ENCODE assay signal across 8 cellular contexts in genomic region chr19:36916991-36917390, GRCh38. TPM values are rescaled to one million over a fixed set of nuclear protein-coding genes. Genes with fewer than 3 reads are reported as not detected.
DNase-seq lines count a peak whose midpoint lies in the region; ATAC-seq and TF ChIP-seq lines count a peak whose summit lies in the region.

No MANE protein-coding gene starts in this region.

- 0 out of 2 replicates have a peak, but pooled peaks cover 3% of the 10 kb centered on the region for H3K4me1 ChIP-seq in HEK293 (ENCODE audit: control insufficient read depth, insufficient read depth, low read length)
- peaks cover 7 to 9% of the 10 kb centered on the region in 2 donors for H3K4me1 ChIP-seq in thoracic aorta (ENCODE audit: control insufficient read depth in 1 of 2, low read depth in 2 of 2)

- DNase-seq in AG08396 (ENCODE audit: low spot score) = peak; percentile 39
- peak; percentile 41 for DNase-seq in astrocyte of the hippocampus (ENCODE audit: low read depth, low spot score)
- peak; percentile 57 for DNase-seq in left kidney (ENCODE audit: low read depth, low spot score)
- DNase-seq in thoracic aorta (ENCODE audit: low spot score) = no peak
- DNase-seq in NCI-H446 treated with DMSO at 0.1 percent for 48 hours (lab: John Stamatoyannopoulos, UW) = no peak
- DNase-seq in ureter (ENCODE audit: low spot score) = no peak

- H3K27ac ChIP-seq in HEK293 (ENCODE audit: extremely low read depth, low read depth, low read length) = peak overlapping the region; percentile 88
- H3K27ac ChIP-seq in thoracic aorta = peak overlapping the region; percentile 94

- TF ChIP-seq CTCF in HEK293 (tag by site-specific recombination; IDR thresholded peaks at IDR 0.05) = no peak
- TF ChIP-seq CTCF in thoracic aorta (IDR thresholded peaks at IDR 0.05) = no peak

- POLR2A ChIA-PET in HEK293 (lab: Yijun Ruan, JAX) = interaction anchor here (1.0 kb wide), 1 partner anchor 66 kb away, joined by 3 read pairs; the partner anchor contains the start of gene ZNF345

- H3K4me3 ChIP-seq in HEK293 (ENCODE audit: low read depth, low read length) (peak overlapping the region; percentile 48), thoracic aorta (peak overlapping the region; percentile 93)

- no peaks in the 10 kb centered on the region for H3K27me3 ChIP-seq in thoracic aorta (replicated peaks; ENCODE audit: insufficient read depth)

- ATAC-seq in thoracic aorta (ENCODE audit: insufficient number of reproducible peaks, low FRiP score, low read depth) (no peak), HG03354 (IDR thresholded peaks at IDR 0.05; ENCODE audit: poor library complexity, severe bottlenecking, unreplicated experiment) (no peak)

- H3K36me3 ChIP-seq in HEK293 (ENCODE audit: control insufficient read depth in 2 of 2, insufficient read depth in 1 of 2, low read length in 2 of 2) (peaks cover 68 to 69% of the 10 kb centered on the region in 2 experiments), thoracic aorta (peaks cover 16% of the 10 kb centered on the region)

- peaks cover 18% of the 10 kb centered on the region for H3K9me3 ChIP-seq in HEK293 (ENCODE audit: control insufficient read depth, insufficient read depth, low read depth, low read length)
- H3K9me3 ChIP-seq in thoracic aorta = no peaks in the 10 kb centered on the region

- CTCF ChIA-PET in HEK293 (lab: Yijun Ruan, JAX) = interaction anchor here (0.7 to 1.0 kb wide), 4 partner anchors 18 to 194 kb away, joined by 3 read pairs; no protein-coding TSS in a partner anchor

TF ChIP-seq in HEK293, 187 proteins besides CTCF, POLR2A, EP300 and RAD21:
- TF ChIP-seq ZNF704 (tag by site-specific recombination; IDR thresholded peaks at IDR 0.05) = no peak
- 0 out of 2 replicates have a peak, but pooled peaks have one; percentile 1 for TF ChIP-seq ZNF433 (tag by site-specific recombination; IDR thresholded peaks at IDR 0.05; ENCODE audit: low read depth)

RNA-seq across cellular contexts. Expression of gene ZNF568, which starts 0.9 kb away (rescaled TPM):
- 10 to 100 TPM in 1 of 2 donors, 1 to 10 TPM in 1; 9.2 to 19.7 TPM for total RNA-seq in thoracic aorta
- total RNA-seq in ureter = 9.8 TPM

RNA-seq across cellular contexts. Expression of gene ZNF829, which starts 0.9 kb away (rescaled TPM):
- total RNA-seq in thoracic aorta = 1 to 10 TPM; 1.2 to 2.7 TPM
- total RNA-seq in ureter = 4.2 TPM

Comparison
In these comparisons a context has a peak if more than half of its experiments do, and no peak if none do; other contexts are left out.
1. DNase-seq: peak in AG08396 (single experiment), astrocyte of the hippocampus (single experiment) and left kidney (single experiment); none in thoracic aorta (single experiment), NCI-H446 treated with DMSO at 0.1 percent for 48 hours (single experiment) and ureter (single experiment).